ENCODE assay signal across 15 cellular contexts in the genomic region with DNA sequence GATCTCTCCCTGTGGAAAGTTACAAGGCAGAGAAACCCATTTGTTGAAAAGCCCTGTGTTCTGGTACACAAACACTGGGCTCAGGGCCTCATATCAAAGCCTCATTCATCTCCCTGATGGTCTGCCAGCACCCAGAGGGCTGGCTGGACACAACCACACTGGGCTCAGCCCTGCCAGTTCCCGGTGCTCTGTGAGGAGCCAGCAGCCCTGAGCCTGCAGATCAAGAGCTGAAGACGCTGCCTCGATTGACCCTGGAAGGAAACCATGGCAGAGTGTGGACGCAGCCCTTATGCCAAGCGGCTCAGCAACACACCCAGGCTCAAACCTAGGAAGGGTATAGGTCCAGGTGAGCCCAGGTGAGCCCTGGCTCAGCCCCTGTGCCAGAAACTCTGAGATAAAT. TPM values are rescaled to one million over a fixed set of nuclear protein-coding genes. Genes with fewer than 3 reads are reported as not detected.
DNase-seq lines count a peak whose midpoint lies in the region; ATAC-seq lines count a peak whose summit lies in the region.
"Had no signal": no experiment of that assay in that cellular context is flagged by ENCODE, and none has a peak within 500 bp of the region (broad histone marks: within the 10 kb centered on the region; RNA-seq: fewer than 3 reads in every experiment).

No MANE protein-coding gene starts in this region.

- H3K9ac ChIP-seq in BLaER1 treated with 17β-estradiol and CSF1 and Interleukin-3, amounts not matched to agents 10 nM and 100 nM, result no peak overlapping the region

- intact Hi-C loops in head of caudate nucleus (cut with DNase I), result loop anchor here (5.0 kb wide), 1 partner anchor 103 kb away; no protein-coding TSS in a partner anchor

- H3K27me3 ChIP-seq in BLaER1 treated with 17β-estradiol and CSF1 and Interleukin-3, amounts not matched to agents 10 nM and 100 nM, result no peaks in the 10 kb centered on the region
- H3K27me3 ChIP-seq: hepatocyte, vagina had no signal

- ATAC-seq in GM19351 (IDR thresholded peaks at IDR 0.05; ENCODE audit: unreplicated experiment), result no peak
- ATAC-seq: CD8-positive, alpha-beta T cell had no signal

- DNase-seq in head of caudate nucleus, result peak; percentile 65 to 96 (median 87)
- peak; percentile 84 for DNase-seq in occipital lobe (lab: John Stamatoyannopoulos, UW)
- no peak for DNase-seq in ureter (ENCODE audit: low spot score)
- no peak for DNase-seq in germinal center (ENCODE audit: low spot score)
- no peak for DNase-seq in NCI-H1105 (lab: John Stamatoyannopoulos, UW)
- DNase-seq: activated CD4-positive, alpha-beta T cell treated with anti-CD3 and anti-CD28 coated beads, Interleukin-2, amount 50 U/mL, for 4 hours; CD8-positive, alpha-beta T cell; HFFc6; NCI-H1436; stimulated activated naive CD4-positive, alpha-beta T cell had no signal

- peaks cover 0 to 6% (median 0%) of the 10 kb centered on the region in 11 experiments; a peak in 1 of 22 replicates for H4K20me1 ChIP-seq in BLaER1 treated with 17β-estradiol and CSF1 and Interleukin-3, amounts not matched to agents 10 nM and 100 nM

- peaks cover 30 to 48% (median 42%) of the 10 kb centered on the region in 10 experiments for H3K4me1 ChIP-seq in BLaER1 treated with 17β-estradiol and CSF1 and Interleukin-3, amounts not matched to agents 10 nM and 100 nM

- no peak overlapping the region for H3K27ac ChIP-seq in BLaER1 treated with 17β-estradiol and CSF1 and Interleukin-3, amounts not matched to agents 10 nM and 100 nM
- peak overlapping the region; percentile 97 for H3K27ac ChIP-seq in angular gyrus (ENCODE audit: low read depth, low read length)
- H3K27ac ChIP-seq: hepatocyte, vagina had no signal

- no peak overlapping the region for H3K4me3 ChIP-seq in BLaER1 treated with 17β-estradiol and CSF1 and Interleukin-3, amounts not matched to agents 10 nM and 100 nM
- H3K4me3 ChIP-seq: hepatocyte, vagina had no signal

- H3K36me3 ChIP-seq in BLaER1 treated with 17β-estradiol and CSF1 and Interleukin-3, amounts not matched to agents 10 nM and 100 nM, result peaks cover 30 to 43% (median 37%) of the 10 kb centered on the region in 11 experiments

- H3K4me2 ChIP-seq in BLaER1 treated with 17β-estradiol and CSF1 and Interleukin-3, amounts not matched to agents 10 nM and 100 nM, result peak overlapping the region; percentile 5 to 100 (median 98); a peak in 12 of 22 replicates
- H3K4me2 ChIP-seq: hepatocyte had no signal

- peaks cover 0 to 4% (median 0%) of the 10 kb centered on the region in 11 experiments; a peak in 2 of 22 replicates for H3K9me3 ChIP-seq in BLaER1 treated with 17β-estradiol and CSF1 and Interleukin-3, amounts not matched to agents 10 nM and 100 nM (replicated peaks in 1 of 11)
- H3K9me3 ChIP-seq: vagina had no signal

RNA-seq across cellular contexts. Expression of a gene that starts 2.6 kb away (rescaled TPM):
- total RNA-seq in occipital lobe, result 9.5 TPM
- 60.3 TPM for total RNA-seq in ureter

Comparison
In these comparisons a context has a peak if more than half of its experiments do, and no peak if none do; other contexts are left out.
1. DNase-seq: peak in head of caudate nucleus (42 of 42) and occipital lobe (single experiment); none in ureter (single experiment), germinal center (single experiment) and NCI-H1105 (single experiment).